In genomic region chr17:28982191-28982793, GRCh38 we compare ENCODE assay signal across 8 cellular contexts. TPM values are rescaled to one million over a fixed set of nuclear protein-coding genes. Genes with fewer than 3 reads are reported as not detected.
DNase-seq lines count a peak whose midpoint lies in the region; ATAC-seq and TF ChIP-seq lines count a peak whose summit lies in the region.

No MANE protein-coding gene starts in this region.

- no peaks in the 10 kb centered on the region for H3K36me3 Mint-ChIP-seq in T-helper 17 cell (ENCODE audit: low read depth)
- no peaks in the 10 kb centered on the region for H3K36me3 Mint-ChIP-seq in activated naive CD8-positive, alpha-beta T cell treated with anti-CD3 and anti-CD28 coated beads, Interleukin-2, amount 50 U/mL, for 24 hours (ENCODE audit: low read depth)
- no peaks in the 10 kb centered on the region for H3K36me3 Mint-ChIP-seq in natural killer cell

- H3K27ac Mint-ChIP-seq in T-helper 17 cell (peak overlapping the region; percentile 96), natural killer cell (peak overlapping the region; percentile 97 to 99)
- peak overlapping the region; percentile 82 for H3K27ac Mint-ChIP-seq in activated naive CD8-positive, alpha-beta T cell treated with anti-CD3 and anti-CD28 coated beads, Interleukin-2, amount 50 U/mL, for 24 hours

- H3K27me3 Mint-ChIP-seq in T-helper 17 cell: no peaks in the 10 kb centered on the region
- H3K27me3 Mint-ChIP-seq in activated naive CD8-positive, alpha-beta T cell treated with anti-CD3 and anti-CD28 coated beads, Interleukin-2, amount 50 U/mL, for 24 hours: no peaks in the 10 kb centered on the region
- H3K27me3 Mint-ChIP-seq in natural killer cell (ENCODE audit: low read depth in 2 of 2): no peaks in the 10 kb centered on the region

- H3K27me3 ChIP-seq in SJCRH30: no peaks in the 10 kb centered on the region

- peak; percentile 66 for ATAC-seq in GM21576 (IDR thresholded peaks at IDR 0.05; ENCODE audit: unreplicated experiment)
- ATAC-seq in T-helper 17 cell: peak; percentile 92
- peak; percentile 79 for ATAC-seq in activated naive CD8-positive, alpha-beta T cell treated with anti-CD3 and anti-CD28 coated beads, Interleukin-2, amount 50 U/mL, for 24 hours
- peak; percentile 82 to 95 (median 91) for ATAC-seq in natural killer cell
- ATAC-seq in GM19324 (IDR thresholded peaks at IDR 0.05; ENCODE audit: low FRiP score, unreplicated experiment): no peak

- no peaks in the 10 kb centered on the region for H3K36me3 ChIP-seq in SJCRH30

- H3K4me3 ChIP-seq in SJCRH30: no peak overlapping the region

- peaks cover 38% of the 10 kb centered on the region for H3K4me1 ChIP-seq in SJCRH30

- no peak overlapping the region for H3K27ac ChIP-seq in SJCRH30

- TF ChIP-seq CTCF in natural killer cell (IDR thresholded peaks at IDR 0.05): no peak

- H3K9me3 Mint-ChIP-seq in activated naive CD8-positive, alpha-beta T cell treated with anti-CD3 and anti-CD28 coated beads, Interleukin-2, amount 50 U/mL, for 24 hours: no peaks in the 10 kb centered on the region
- no peaks in the 10 kb centered on the region for H3K9me3 Mint-ChIP-seq in natural killer cell

- no peaks in the 10 kb centered on the region for H3K9me3 ChIP-seq in T-helper 17 cell (ENCODE audit: control insufficient read depth, low read length, poor library complexity, severe bottlenecking)
- no peaks in the 10 kb centered on the region for H3K9me3 ChIP-seq in SJCRH30 (replicated peaks)

- DNase-seq in T-helper 17 cell: peak in 2 of 3 donors; percentile 23 to 41
- peak; percentile 41 for DNase-seq in activated naive CD8-positive, alpha-beta T cell treated with anti-CD3 and anti-CD28 coated beads, Interleukin-2, amount 50 U/mL, for 24 hours
- DNase-seq in natural killer cell: peak; percentile 58
- no peak for DNase-seq in SJCRH30
- DNase-seq in SK-N-DZ (ENCODE audit: low spot score): no peak
- DNase-seq in HUDEP-2 (lab: John Stamatoyannopoulos, UW; ENCODE audit: unreplicated experiment in 76 of 76): no peak

- intact Hi-C loops in natural killer cell (cut with micrococcal nuclease): loop anchor here (1.0 to 10.0 kb wide), 3 partner anchors 30 to 313 kb away; partner anchors contain the start of gene NUFIP2

- H3K4me1 Mint-ChIP-seq in T-helper 17 cell: peaks cover 20% of the 10 kb centered on the region
- H3K4me1 Mint-ChIP-seq in activated naive CD8-positive, alpha-beta T cell treated with anti-CD3 and anti-CD28 coated beads, Interleukin-2, amount 50 U/mL, for 24 hours: peaks cover 20% of the 10 kb centered on the region
- H3K4me1 Mint-ChIP-seq in natural killer cell: peaks cover 18 to 26% of the 10 kb centered on the region in 2 donors

- peak overlapping the region; percentile 59 for H3K4me3 Mint-ChIP-seq in T-helper 17 cell
- H3K4me3 Mint-ChIP-seq in activated naive CD8-positive, alpha-beta T cell treated with anti-CD3 and anti-CD28 coated beads, Interleukin-2, amount 50 U/mL, for 24 hours: peak overlapping the region; percentile 16
- peak overlapping the region; percentile 70 for H3K4me3 Mint-ChIP-seq in natural killer cell

RNA-seq across cellular contexts. Expression of gene SEZ6, which starts 23.5 kb away (rescaled TPM):
- total RNA-seq in T-helper 17 cell (under 1 TPM; 0.35 to 0.47 TPM), natural killer cell (1 to 10 TPM in 1 of 3 donors, under 1 TPM in 2; 0.33 to 1.4 (median 0.97) TPM)
- total RNA-seq in SJCRH30 (2014; rRNA removed; shearing (Covaris generic)): 16.1 and 20.5 TPM in 2 replicates
- polyA plus RNA-seq in SK-N-DZ (2014; cell fraction: cytosol; rRNA removed): 44.5 and 49.2 TPM in 2 replicates
- polyA plus RNA-seq in SK-N-DZ (2014; cell fraction: nucleus; rRNA removed): 68.2 and 82.4 TPM in 2 replicates

RNA-seq across cellular contexts. Expression of gene PHF12, which starts 31.0 kb away (rescaled TPM):
- total RNA-seq in T-helper 17 cell: 100 to 1,000 TPM; 164 to 174 TPM
- 100 to 1,000 TPM; 163 to 177 (median 171) TPM for total RNA-seq in natural killer cell
- total RNA-seq in SJCRH30 (2014; rRNA removed; shearing (Covaris generic)): 48.5 and 49.9 TPM in 2 replicates
- polyA plus RNA-seq in SK-N-DZ (2014; cell fraction: cytosol; rRNA removed): 21.4 and 23.6 TPM in 2 replicates
- 42.2 and 65.7 TPM in 2 replicates for polyA plus RNA-seq in SK-N-DZ (2014; cell fraction: nucleus; rRNA removed)

Comparison
In these comparisons a context has a peak if more than half of its experiments do, and no peak if none do; other contexts are left out.
1. DNase-seq: peak in T-helper 17 cell (2 of 3), activated naive CD8-positive, alpha-beta T cell treated with anti-CD3 and anti-CD28 coated beads, Interleukin-2, amount 50 U/mL, for 24 hours (single experiment) and natural killer cell (single experiment); none in SJCRH30 (0 of 2), SK-N-DZ (single experiment) and HUDEP-2 (0 of 76).
2. H3K4me3 Mint-ChIP-seq: peak in every context shown above with its lines; median percentile 70 in natural killer cell; 59 in T-helper 17 cell; 16 in activated naive CD8-positive, alpha-beta T cell treated with anti-CD3 and anti-CD28 coated beads, Interleukin-2, amount 50 U/mL, for 24 hours.
3. Peak in every context shown above with its lines, with median percentiles within 50 percentile points of each other: H3K27ac Mint-ChIP-seq.